Comparison of ENCODE assay signal across 8 cellular contexts in the genomic region with DNA sequence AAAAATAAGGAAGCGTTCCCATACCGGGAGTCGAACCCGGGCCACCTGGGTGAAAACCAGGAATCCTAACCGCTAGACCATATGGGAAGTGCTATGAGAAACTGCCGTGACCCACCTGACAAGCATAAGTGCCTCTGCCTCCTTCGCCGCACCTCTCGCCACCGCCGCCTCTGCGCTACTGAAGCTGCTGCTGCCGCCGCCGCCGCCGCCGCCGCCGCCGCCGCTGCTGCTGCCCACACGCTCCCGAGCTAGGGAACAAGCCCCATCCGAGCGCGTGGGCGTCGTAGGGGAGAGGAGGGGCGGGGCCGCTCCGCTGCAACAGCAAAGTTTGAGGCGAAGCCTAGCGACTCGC. TPM values are rescaled to one million over a fixed set of nuclear protein-coding genes. Genes with fewer than 3 reads are reported as not detected.
A peak's percentile ranks its signal among the peaks of the same experiment; 100 is the strongest.
DNase-seq lines count a peak whose midpoint lies in the region; ATAC-seq, FAIRE-seq and TF ChIP-seq lines count a peak whose summit lies in the region.

No MANE protein-coding gene starts in this region.

- no peaks in the 10 kb centered on the region for H3K9me3 ChIP-seq in CD8-positive, alpha-beta memory T cell (ENCODE audit: low read length)
- no peaks in the 10 kb centered on the region for H3K9me3 ChIP-seq in esophagus muscularis mucosa
- no peaks in the 10 kb centered on the region for H3K9me3 ChIP-seq in naive thymus-derived CD4-positive, alpha-beta T cell (ENCODE audit: control insufficient read depth in 2 of 3, low read length in 3 of 3)

- no peak for FAIRE-seq in HTR-8/SVneo (lab: Jason Lieb, UNC)

- H3K36me3 ChIP-seq in CD8-positive, alpha-beta memory T cell (ENCODE audit: insufficient read depth, low read length), result no peaks in the 10 kb centered on the region
- H3K36me3 ChIP-seq in esophagus muscularis mucosa, result peaks cover 0 to 7% (median 2%) of the 10 kb centered on the region in 4 donors
- peaks cover 0 to 24% (median 3%) of the 10 kb centered on the region in 3 experiments for H3K36me3 ChIP-seq in naive thymus-derived CD4-positive, alpha-beta T cell (ENCODE audit: control insufficient read depth in 2 of 3, insufficient read depth in 3 of 3, low read length in 3 of 3)

- TF ChIP-seq CTCF in esophagus muscularis mucosa (IDR thresholded peaks at IDR 0.05), result no peak

- H3K4me3 Mint-ChIP-seq in CD8-positive, alpha-beta memory T cell, result peak overlapping the region; percentile 97 to 100 (median 100)
- H3K4me3 Mint-ChIP-seq in activated T-cell treated with anti-CD3 and anti-CD28 coated beads, Interleukin-2, amount 50 U/mL, for 72 hours, result peak overlapping the region; percentile 96 to 99
- H3K4me3 Mint-ChIP-seq in naive thymus-derived CD4-positive, alpha-beta T cell, result peak overlapping the region; percentile 97 to 100 (median 99)

- under 1% methylated on average over 11 of the region's 35 CpGs for WGBS in esophagus muscularis mucosa

- DNase-seq in CD8-positive, alpha-beta memory T cell, result peak in 4 of 5 donors; percentile 76 to 89 (median 81)
- DNase-seq in HTR-8/SVneo (ENCODE audit: insufficient read length, low spot score), result peak; percentile 17
- DNase-seq in OCI-M1 (lab: John Stamatoyannopoulos, UW), result peak; percentile 93
- DNase-seq in activated T-cell treated with anti-CD3 and anti-CD28 coated beads, Interleukin-2, amount 50 U/mL, for 72 hours, result peak; percentile 88 to 94
- peak; percentile 94 for DNase-seq in esophagus muscularis mucosa (ENCODE audit: extremely low spot score)
- peak in 8 of 9 donors; percentile 69 to 89 (median 86) for DNase-seq in naive thymus-derived CD4-positive, alpha-beta T cell
- peak; percentile 84 to 96 (median 91) for DNase-seq in stimulated activated naive CD4-positive, alpha-beta T cell (lab: John Stamatoyannopoulos, UW)

- peak overlapping the region; percentile 88 for H3K27ac ChIP-seq in CD8-positive, alpha-beta memory T cell (ENCODE audit: low read depth, low read length)
- H3K27ac ChIP-seq in esophagus muscularis mucosa (replicated peaks in 1 of 4), result peak overlapping the region; percentile 95 to 99 (median 99)
- peak overlapping the region; percentile 77 for H3K27ac ChIP-seq in naive thymus-derived CD4-positive, alpha-beta T cell (ENCODE audit: low read depth, low read length)

- H3K36me3 Mint-ChIP-seq in CD8-positive, alpha-beta memory T cell, result peaks cover 0 to 38% (median 5%) of the 10 kb centered on the region in 3 donors
- peaks cover 3 to 6% of the 10 kb centered on the region in 2 donors for H3K36me3 Mint-ChIP-seq in activated T-cell treated with anti-CD3 and anti-CD28 coated beads, Interleukin-2, amount 50 U/mL, for 72 hours (ENCODE audit: insufficient read depth in 2 of 2)
- H3K36me3 Mint-ChIP-seq in naive thymus-derived CD4-positive, alpha-beta T cell, result peaks cover 0 to 14% (median 7%) of the 10 kb centered on the region in 5 donors

- CTCF ChIA-PET in CD8-positive, alpha-beta memory T cell (lab: Charles Lee), result interaction anchor here (0.6 to 3.5 kb wide), 22 partner anchors 8 to 290 kb away, joined by 3 to 23 read pairs (median 3); a partner anchor contains a TSS
- CTCF ChIA-PET in naive thymus-derived CD4-positive, alpha-beta T cell (lab: Charles Lee), result interaction anchor here (0.5 to 2.1 kb wide), 9 partner anchors 12 to 1124 kb away, joined by 3 to 6 read pairs (median 4); a partner anchor contains a TSS

- POLR2A ChIA-PET in CD8-positive, alpha-beta memory T cell (lab: Charles Lee), result interaction anchor here (0.9 to 2.7 kb wide), 13 partner anchors 9 to 139 kb away, joined by 3 to 31 read pairs (median 5); a partner anchor contains a TSS
- POLR2A ChIA-PET in naive thymus-derived CD4-positive, alpha-beta T cell (lab: Charles Lee), result interaction anchor here (0.7 to 5.7 kb wide), 21 partner anchors 10 to 1932 kb away, joined by 3 to 71 read pairs (median 4); a partner anchor contains a TSS

- peaks cover 24% of the 10 kb centered on the region for H3K4me1 ChIP-seq in CD8-positive, alpha-beta memory T cell (ENCODE audit: insufficient read depth, low read length)
- peaks cover 56 to 73% (median 70%) of the 10 kb centered on the region in 4 donors for H3K4me1 ChIP-seq in esophagus muscularis mucosa
- peaks cover 0 to 5% of the 10 kb centered on the region in 2 donors for H3K4me1 ChIP-seq in naive thymus-derived CD4-positive, alpha-beta T cell (ENCODE audit: control insufficient read depth in 2 of 2, insufficient read depth in 2 of 2, low read length in 2 of 2)

- no peaks in the 10 kb centered on the region for H3K27me3 ChIP-seq in CD8-positive, alpha-beta memory T cell (ENCODE audit: insufficient read depth, low read length, poor library complexity, severe bottlenecking)
- no peaks in the 10 kb centered on the region for H3K27me3 ChIP-seq in esophagus muscularis mucosa
- H3K27me3 ChIP-seq in naive thymus-derived CD4-positive, alpha-beta T cell (ENCODE audit: control insufficient read depth in 2 of 2, insufficient read depth in 2 of 2, low read length in 2 of 2), result no peaks in the 10 kb centered on the region

- H3K4me1 Mint-ChIP-seq in CD8-positive, alpha-beta memory T cell, result peaks cover 41 to 69% (median 58%) of the 10 kb centered on the region in 3 donors
- H3K4me1 Mint-ChIP-seq in activated T-cell treated with anti-CD3 and anti-CD28 coated beads, Interleukin-2, amount 50 U/mL, for 72 hours (ENCODE audit: low read depth), result peaks cover 61% of the 10 kb centered on the region
- H3K4me1 Mint-ChIP-seq in naive thymus-derived CD4-positive, alpha-beta T cell, result peaks cover 39 to 87% (median 62%) of the 10 kb centered on the region in 7 donors

- peak; percentile 34 for TF ChIP-seq POLR2A in esophagus muscularis mucosa (IDR thresholded peaks at IDR 0.05; ENCODE audit: low read depth)

- H3K27ac Mint-ChIP-seq in CD8-positive, alpha-beta memory T cell, result peak overlapping the region; percentile 98 to 100 (median 99)
- H3K27ac Mint-ChIP-seq in activated T-cell treated with anti-CD3 and anti-CD28 coated beads, Interleukin-2, amount 50 U/mL, for 72 hours, result peak overlapping the region; percentile 97
- peak overlapping the region; percentile 95 to 100 (median 100) for H3K27ac Mint-ChIP-seq in naive thymus-derived CD4-positive, alpha-beta T cell

- no peak for TF ChIP-seq EP300 in esophagus muscularis mucosa (IDR thresholded peaks at IDR 0.05)

- peaks cover 0 to 9% (median 4%) of the 10 kb centered on the region in 5 donors for H3K9me3 Mint-ChIP-seq in CD8-positive, alpha-beta memory T cell
- no peaks in the 10 kb centered on the region for H3K9me3 Mint-ChIP-seq in activated T-cell treated with anti-CD3 and anti-CD28 coated beads, Interleukin-2, amount 50 U/mL, for 72 hours
- H3K9me3 Mint-ChIP-seq in naive thymus-derived CD4-positive, alpha-beta T cell, result peaks cover 0 to 19% (median 0%) of the 10 kb centered on the region in 11 donors

- peak overlapping the region; percentile 98 for H3K4me3 ChIP-seq in CD8-positive, alpha-beta memory T cell (ENCODE audit: low read length)
- H3K4me3 ChIP-seq in esophagus muscularis mucosa, result peak overlapping the region; percentile 77 to 89 (median 82)
- peak overlapping the region; percentile 74 for H3K4me3 ChIP-seq in naive thymus-derived CD4-positive, alpha-beta T cell (ENCODE audit: low read length)

- intact Hi-C loops in esophagus muscularis mucosa (cut with DNase I), result loop anchor here (5.0 to 10.0 kb wide), 3 partner anchors 138 to 984 kb away; a partner anchor contains a TSS
- intact Hi-C loops in naive thymus-derived CD4-positive, alpha-beta T cell (cut with micrococcal nuclease), result loop anchor here (1.0 to 5.0 kb wide), 21 partner anchors 41 to 1211 kb away; a partner anchor contains a TSS

- ATAC-seq in GM21360 (IDR thresholded peaks at IDR 0.05; ENCODE audit: unreplicated experiment), result peak; percentile 36
- peak; percentile 61 to 64 for ATAC-seq in activated T-cell treated with anti-CD3 and anti-CD28 coated beads, Interleukin-2, amount 50 U/mL, for 72 hours (replicated peaks in 1 of 2)
- peak; percentile 76 for ATAC-seq in naive thymus-derived CD4-positive, alpha-beta T cell

- peaks cover 0 to 14% of the 10 kb centered on the region in 2 donors for H3K27me3 Mint-ChIP-seq in CD8-positive, alpha-beta memory T cell
- H3K27me3 Mint-ChIP-seq in activated T-cell treated with anti-CD3 and anti-CD28 coated beads, Interleukin-2, amount 50 U/mL, for 72 hours (ENCODE audit: low read depth), result no peaks in the 10 kb centered on the region
- H3K27me3 Mint-ChIP-seq in naive thymus-derived CD4-positive, alpha-beta T cell, result peaks cover 0 to 10% (median 0%) of the 10 kb centered on the region in 5 donors

RNA-seq across cellular contexts. Expression of a gene that starts 0.6 kb away (rescaled TPM):
- total RNA-seq in CD8-positive, alpha-beta memory T cell, result 10 to 100 TPM; 15.5 to 15.8 TPM
- 4.7 TPM for polyA plus RNA-seq in CD8-positive, alpha-beta memory T cell
- 10 to 100 TPM in 1 of 2 donors, 1 to 10 TPM in 1; 9.9 to 12.1 TPM for total RNA-seq in activated T-cell treated with anti-CD3 and anti-CD28 coated beads, Interleukin-2, amount 50 U/mL, for 72 hours
- total RNA-seq in esophagus muscularis mucosa, result 10 to 100 TPM; 15.3 to 23.2 (median 18.5) TPM
- total RNA-seq in naive thymus-derived CD4-positive, alpha-beta T cell, result 1 to 10 TPM; 6.5 to 9.8 (median 8.6) TPM
- polyA plus RNA-seq in naive thymus-derived CD4-positive, alpha-beta T cell, result 1 to 10 TPM; 2.8 to 4.8 TPM

RNA-seq across cellular contexts. Expression of a gene that starts 41.6 kb away (rescaled TPM):
- 10 to 100 TPM; 76.8 to 77.6 TPM for total RNA-seq in CD8-positive, alpha-beta memory T cell
- polyA plus RNA-seq in CD8-positive, alpha-beta memory T cell, result 139 TPM
- 100 to 1,000 TPM; 106 to 117 TPM for total RNA-seq in activated T-cell treated with anti-CD3 and anti-CD28 coated beads, Interleukin-2, amount 50 U/mL, for 72 hours
- 10 to 100 TPM; 66.9 to 96.2 (median 72.1) TPM for total RNA-seq in esophagus muscularis mucosa
- total RNA-seq in naive thymus-derived CD4-positive, alpha-beta T cell, result 100 to 1,000 TPM; 117 to 193 (median 180) TPM
- 100 to 1,000 TPM; 134 to 142 TPM for polyA plus RNA-seq in naive thymus-derived CD4-positive, alpha-beta T cell

Comparison
In these comparisons a context has a peak if more than half of its experiments do, and no peak if none do; other contexts are left out.
1. Peak in every context shown above with its lines: DNase-seq, ATAC-seq, H3K4me3 ChIP-seq and H3K27ac ChIP-seq.
2. DNase-seq: peak in every context shown above with its lines; median percentile 94 in esophagus muscularis mucosa; 93 in OCI-M1; 91 in activated T-cell treated with anti-CD3 and anti-CD28 coated beads, Interleukin-2, amount 50 U/mL, for 72 hours; 91 in stimulated activated naive CD4-positive, alpha-beta T cell; 86 in naive thymus-derived CD4-positive, alpha-beta T cell; 81 in CD8-positive, alpha-beta memory T cell; 17 in HTR-8/SVneo.